ENCODE assay signal across 8 cellular contexts in genomic region chr1:39954261-39954869, GRCh38. TPM values are rescaled to one million over a fixed set of nuclear protein-coding genes. Genes with fewer than 3 reads are reported as not detected.
DNase-seq lines count a peak whose midpoint lies in the region; TF ChIP-seq lines count a peak whose summit lies in the region.

No MANE protein-coding gene starts in this region.

- H3K79me2 ChIP-seq in PC-9 (ENCODE audit: low read depth) (no peaks in the 10 kb centered on the region), trophoblast cell (ENCODE audit: control insufficient read depth, insufficient read depth, low read length, poor library complexity) (no peaks in the 10 kb centered on the region)

- H2BK5ac ChIP-seq in trophoblast cell (ENCODE audit: low read depth, low read length, poor library complexity): no peak overlapping the region

- H3K4me2 ChIP-seq in PC-9: peak overlapping the region; percentile 87
- peak overlapping the region; percentile 63 for H3K4me2 ChIP-seq in trophoblast cell (ENCODE audit: low read length)

- H2BK12ac ChIP-seq in trophoblast cell (ENCODE audit: low read length): no peak overlapping the region

- TF ChIP-seq POLR2A in esophagus squamous epithelium (IDR thresholded peaks at IDR 0.05): no peak

- DNase-seq in GM06990 (ENCODE audit: extremely low read depth, insufficient read length) (no peak), PC-9 (no peak), esophagus squamous epithelium (lab: John Stamatoyannopoulos, UW) (no peak), trophoblast cell (no peak), BE2C (no peak), Ammon's horn (ENCODE audit: low spot score) (no peak)
- DNase-seq in activated CD4-positive, CD25-positive, alpha-beta regulatory T cell (lab: John Stamatoyannopoulos, UW): no peak
- no peak for DNase-seq in activated CD4-positive, alpha-beta T cell treated with anti-CD3 and anti-CD28 coated beads, Interleukin-2, amount 50 U/mL, for 48 hours

- TF ChIP-seq CTCF in GM06990 (IDR thresholded peaks at IDR 0.05; ENCODE audit: insufficient read depth, low read length, poor library complexity, severe bottlenecking): no peak
- no peak for TF ChIP-seq CTCF in PC-9 (conservative IDR thresholded peaks at IDR 0.05)
- TF ChIP-seq CTCF in esophagus squamous epithelium (IDR thresholded peaks at IDR 0.05): no peak
- no peak for TF ChIP-seq CTCF in BE2C (IDR thresholded peaks at IDR 0.05; ENCODE audit: low read depth, low read length)

- no peak overlapping the region for H3K4ac ChIP-seq in trophoblast cell (ENCODE audit: low read depth, low read length)

- H3K9me3 ChIP-seq in PC-9 (ENCODE audit: insufficient read depth, low read depth): no peaks in the 10 kb centered on the region
- H3K9me3 ChIP-seq in esophagus squamous epithelium: no peaks in the 10 kb centered on the region
- H3K9me3 ChIP-seq in trophoblast cell (ENCODE audit: insufficient read depth, low read depth, low read length): peaks cover 3% of the 10 kb centered on the region
- no peaks in the 10 kb centered on the region for H3K9me3 ChIP-seq in BE2C

- H3K27ac ChIP-seq in PC-9 (no peak overlapping the region), esophagus squamous epithelium (peak overlapping the region; percentile 76 to 90 (median 89)), trophoblast cell (ENCODE audit: low read depth, low read length) (no peak overlapping the region)

- H2BK120ac ChIP-seq in trophoblast cell (ENCODE audit: insufficient read depth, low read length, poor library complexity): no peak overlapping the region

- peaks cover 18% of the 10 kb centered on the region; the same call in 1 of the 2 replicates for H3F3A ChIP-seq in PC-9 (ENCODE audit: insufficient read depth, low read depth)

- no peak overlapping the region for H3K14ac ChIP-seq in trophoblast cell (ENCODE audit: low read length)

- H2AK5ac ChIP-seq in trophoblast cell (ENCODE audit: low read length): no peak overlapping the region

- H3K4me1 ChIP-seq in PC-9 (replicated peaks; ENCODE audit: insufficient read depth) (peaks cover 17% of the 10 kb centered on the region), esophagus squamous epithelium (peaks cover 21 to 59% (median 40%) of the 10 kb centered on the region in 3 donors), trophoblast cell (ENCODE audit: control insufficient read depth in 1 of 2, insufficient read depth in 2 of 2, low read length in 2 of 2) (peaks cover 8 to 11% of the 10 kb centered on the region in 2 experiments), BE2C (no peaks in the 10 kb centered on the region)

- H3K23ac ChIP-seq in trophoblast cell (ENCODE audit: low read length): no peak overlapping the region

- POLR2A ChIA-PET in PC-9 (lab: Charles Lee; ENCODE audit: unreplicated experiment): no interaction called here

- no peak overlapping the region for H4K12ac ChIP-seq in trophoblast cell (ENCODE audit: low read depth, low read length)

- H4K20me1 ChIP-seq in PC-9 (ENCODE audit: insufficient read depth): no peaks in the 10 kb centered on the region

- H3K9ac ChIP-seq in trophoblast cell (ENCODE audit: low read length): no peak overlapping the region

- H3K36me3 ChIP-seq in GM06990 (ENCODE audit: control insufficient read depth, insufficient read depth, low read length) (peaks cover 8% of the 10 kb centered on the region), PC-9 (ENCODE audit: low read depth) (no peaks in the 10 kb centered on the region), esophagus squamous epithelium (peaks cover 0 to 7% (median 0%) of the 10 kb centered on the region in 3 donors), trophoblast cell (ENCODE audit: control insufficient read depth in 1 of 2, insufficient read depth in 2 of 2, low read length in 2 of 2) (no peaks in the 10 kb centered on the region), BE2C (no peaks in the 10 kb centered on the region)

- H3K9me2 ChIP-seq in PC-9 (ENCODE audit: insufficient read depth): no peaks in the 10 kb centered on the region

- 0 out of 2 replicates have a peak overlapping the region, but pooled peaks have one; percentile 95 for H2AFZ ChIP-seq in PC-9
- H2AFZ ChIP-seq in trophoblast cell (ENCODE audit: insufficient read depth, low read length, poor library complexity): peak overlapping the region; percentile 13

- H4K91ac ChIP-seq in trophoblast cell (ENCODE audit: low read depth, low read length): no peak overlapping the region

- WGBS in esophagus squamous epithelium, 2 donors: 46% methylated on average over 12 to 14 of the region's 18 CpGs
- no CpG with 5 or more reads among the region's 18 CpGs for WGBS in trophoblast cell (ENCODE audit: extremely low coverage, insufficient coverage, insufficient read length)

- no TSS peak for BruUV-seq in PC-9 (replicated peaks; lab: Mats Ljungman, UMichigan)

- intact Hi-C loops in PC-9 (cut with micrococcal nuclease; ENCODE audit: unreplicated experiment): no loop called here
- intact Hi-C loops in esophagus squamous epithelium (cut with DNase I): no loop called here

- no peaks in the 10 kb centered on the region for H3K27me3 ChIP-seq in GM06990 (replicated peaks; ENCODE audit: control insufficient read depth, insufficient read depth, low read length)
- H3K27me3 ChIP-seq in PC-9 (ENCODE audit: insufficient read depth, low read depth): no peaks in the 10 kb centered on the region
- no peaks in the 10 kb centered on the region for H3K27me3 ChIP-seq in esophagus squamous epithelium
- H3K27me3 ChIP-seq in trophoblast cell (ENCODE audit: insufficient read depth, low read length): peaks cover 24% of the 10 kb centered on the region
- no peaks in the 10 kb centered on the region for H3K27me3 ChIP-seq in BE2C

- H3K18ac ChIP-seq in trophoblast cell (ENCODE audit: low read length): no peak overlapping the region

- no peak overlapping the region for H4K8ac ChIP-seq in trophoblast cell (ENCODE audit: low read depth, low read length)

- no peaks in the 10 kb centered on the region for H3K79me1 ChIP-seq in trophoblast cell (ENCODE audit: low read length)

- CTCF ChIA-PET in PC-9 (lab: Charles Lee): no interaction called here

- H3K4me3 ChIP-seq in GM06990 (replicated peaks; ENCODE audit: low read depth, low read length) (peak overlapping the region; percentile 49), PC-9 (peak overlapping the region; percentile 69; the same call in 1 of the 2 replicates), esophagus squamous epithelium (peak overlapping the region; percentile 76 to 86 (median 80)), trophoblast cell (ENCODE audit: low read depth, low read length) (no peak overlapping the region), BE2C (ENCODE audit: low read depth, low read length) (no peak overlapping the region)

RNA-seq across cellular contexts. Expression of gene MFSD2A, which starts 0.6 kb away (rescaled TPM):
- total RNA-seq in PC-9 (2021) (1.4 and 1.8 TPM in 2 replicates), esophagus squamous epithelium (10 to 100 TPM; 20.4 to 49.1 (median 30.8) TPM)
- 1.2 TPM in 2 replicates for polyA plus RNA-seq in trophoblast cell (2013)
- 3.7 TPM for polyA plus RNA-seq in BE2C (2012; ENCODE audit: insufficient read depth, insufficient read length, low read depth)

RNA-seq across cellular contexts. Expression of gene MYCL, which starts 52.6 kb away (rescaled TPM):
- total RNA-seq in PC-9 (2021) (3.8 and 6.2 TPM in 2 replicates), esophagus squamous epithelium (10 to 100 TPM; 15.4 to 27.6 (median 24.8) TPM)
- 3.2 TPM in 2 replicates for polyA plus RNA-seq in trophoblast cell (2013)
- 0.76 TPM for polyA plus RNA-seq in BE2C (2012; ENCODE audit: insufficient read depth, insufficient read length, low read depth)

Comparison
In these comparisons a context has a peak if more than half of its experiments do, and no peak if none do; other contexts are left out.
1. H3K4me3 ChIP-seq: peak in GM06990 (single experiment), PC-9 (single experiment) and esophagus squamous epithelium (4 of 4); none in trophoblast cell (single experiment) and BE2C (single experiment).
2. H3K27ac ChIP-seq: peak in esophagus squamous epithelium (4 of 4); none in PC-9 (single experiment) and trophoblast cell (single experiment).